1 cellular context compared by ENCODE assay signal in genomic region chr18:75003764-75004690, GRCh38.
TF ChIP-seq lines count a peak whose summit lies in the region.

No MANE protein-coding gene starts in this region.

TF ChIP-seq in GM23338, 12 proteins besides CTCF, POLR2A, EP300 and RAD21 (continued from another document):
- TF ChIP-seq ZNF462 (CRISPR knock-in tag; IDR thresholded peaks at IDR 0.05), result no peak
- no peak for TF ChIP-seq POLR2AphosphoS5 (IDR thresholded peaks at IDR 0.05; ENCODE audit: low read depth)
- no peak for TF ChIP-seq EZH2 (IDR thresholded peaks at IDR 0.05; ENCODE audit: low read depth, unreplicated experiment)
- TF ChIP-seq STAT1 (IDR thresholded peaks at IDR 0.05; ENCODE audit: unreplicated experiment), result no peak
- no peak for TF ChIP-seq ZNF331 (CRISPR knock-in tag; IDR thresholded peaks at IDR 0.05; ENCODE audit: low read depth)
- no peak for TF ChIP-seq JUNB (IDR thresholded peaks at IDR 0.05; ENCODE audit: unreplicated experiment)
- TF ChIP-seq ZNF114 (CRISPR knock-in tag; IDR thresholded peaks at IDR 0.05), result no peak
- no peak for TF ChIP-seq CREB1 (CRISPR knock-in tag; IDR thresholded peaks at IDR 0.05; ENCODE audit: low read depth)
- no peak for TF ChIP-seq ETS1 (IDR thresholded peaks at IDR 0.05)
- TF ChIP-seq NANOG (IDR thresholded peaks at IDR 0.05; ENCODE audit: borderline replicate concordance), result no peak
TF ChIP-seq in GM23338: peak in this region for 0.
